16 cellular contexts compared by ENCODE assay signal in genomic region chr9:75642522-75642921, GRCh38.
DNase-seq lines count a peak whose midpoint lies in the region; ATAC-seq and TF ChIP-seq lines count a peak whose summit lies in the region.
"Had no signal": no experiment of that assay in that cellular context is flagged by ENCODE, and none has a peak within 500 bp of the region (broad histone marks: within the 10 kb centered on the region; RNA-seq: fewer than 3 reads in every experiment).

No MANE protein-coding gene starts in this region.

- H3K27ac ChIP-seq in coronary artery (peak overlapping the region in 1 of 2 donors; percentile 49), heart left ventricle (peak overlapping the region in 5 of 12 donors; percentile 35 to 58 (median 49)), thoracic aorta (peak overlapping the region; percentile 42 to 63)
- H3K27ac ChIP-seq: GM23248 had no signal

- intact Hi-C loops in heart left ventricle (cut with DNase I) (loop anchor here in 2 of 10 donors (5.0 to 10.0 kb wide), 2 partner anchors 45 to 112 kb away; no protein-coding TSS in a partner anchor), left ventricle myocardium superior (cut with micrococcal nuclease) (no loop called here)

- ATAC-seq in heart left ventricle, result peak; percentile 50 to 83 (median 72)
- peak; percentile 84 for ATAC-seq in left ventricle myocardium superior
- ATAC-seq in thoracic aorta (ENCODE audit: insufficient number of reproducible peaks, low FRiP score, low read depth), result no peak
- ATAC-seq in GM21529 (IDR thresholded peaks at IDR 0.05; ENCODE audit: unreplicated experiment), result no peak
- no peak for ATAC-seq in HG03108 (IDR thresholded peaks at IDR 0.05; ENCODE audit: unreplicated experiment)

- peaks cover 0 to 25% (median 5%) of the 10 kb centered on the region in 12 donors for H3K4me1 ChIP-seq in heart left ventricle
- peaks cover 56 to 71% of the 10 kb centered on the region in 2 donors for H3K4me1 ChIP-seq in thoracic aorta (ENCODE audit: control insufficient read depth in 1 of 2, low read depth in 2 of 2)

- H3K27me3 ChIP-seq in heart left ventricle (no peaks in the 10 kb centered on the region), thoracic aorta (replicated peaks; ENCODE audit: insufficient read depth) (no peaks in the 10 kb centered on the region)

- no peaks in the 10 kb centered on the region for H3K36me3 ChIP-seq in heart left ventricle
- no peaks in the 10 kb centered on the region for H3K36me3 ChIP-seq in thoracic aorta

- no peak for DNase-seq in coronary artery (ENCODE audit: low spot score)
- no peak for DNase-seq in heart left ventricle
- DNase-seq in left ventricle myocardium superior, result no peak
- DNase-seq in thoracic aorta (ENCODE audit: low spot score), result no peak
- DNase-seq: C1 segment of cervical spinal cord; Calu3; CD4-positive, alpha-beta memory T cell; COR-L47; DMS53; DMS79 treated with DMSO at 0.1 percent for 48 hours; GF-D8; GM23248; H7; HCEC 1CT had no signal

- TF ChIP-seq CTCF in coronary artery (IDR thresholded peaks at IDR 0.05), result no peak
- TF ChIP-seq CTCF in heart left ventricle (IDR thresholded peaks at IDR 0.05), result no peak
- TF ChIP-seq CTCF in thoracic aorta (IDR thresholded peaks at IDR 0.05), result no peak

- TF ChIP-seq POLR2A in heart left ventricle (IDR thresholded peaks at IDR 0.05), result no peak

- H3K4me3 ChIP-seq in coronary artery (peak overlapping the region; percentile 27), heart left ventricle (no peak overlapping the region), thoracic aorta (peak overlapping the region; percentile 37)
- H3K4me3 ChIP-seq: GM23248 had no signal

- H3K9me3 ChIP-seq in heart left ventricle (no peaks in the 10 kb centered on the region), thoracic aorta (no peaks in the 10 kb centered on the region)

Comparison
In these comparisons a context has a peak if more than half of its experiments do, and no peak if none do; other contexts are left out.
1. H3K4me3 ChIP-seq: peak in coronary artery (single experiment) and thoracic aorta (single experiment); none in heart left ventricle (0 of 12).
2. ATAC-seq: peak in heart left ventricle (4 of 4) and left ventricle myocardium superior (single experiment); none in thoracic aorta (single experiment), GM21529 (single experiment) and HG03108 (single experiment).